In the genomic region with DNA sequence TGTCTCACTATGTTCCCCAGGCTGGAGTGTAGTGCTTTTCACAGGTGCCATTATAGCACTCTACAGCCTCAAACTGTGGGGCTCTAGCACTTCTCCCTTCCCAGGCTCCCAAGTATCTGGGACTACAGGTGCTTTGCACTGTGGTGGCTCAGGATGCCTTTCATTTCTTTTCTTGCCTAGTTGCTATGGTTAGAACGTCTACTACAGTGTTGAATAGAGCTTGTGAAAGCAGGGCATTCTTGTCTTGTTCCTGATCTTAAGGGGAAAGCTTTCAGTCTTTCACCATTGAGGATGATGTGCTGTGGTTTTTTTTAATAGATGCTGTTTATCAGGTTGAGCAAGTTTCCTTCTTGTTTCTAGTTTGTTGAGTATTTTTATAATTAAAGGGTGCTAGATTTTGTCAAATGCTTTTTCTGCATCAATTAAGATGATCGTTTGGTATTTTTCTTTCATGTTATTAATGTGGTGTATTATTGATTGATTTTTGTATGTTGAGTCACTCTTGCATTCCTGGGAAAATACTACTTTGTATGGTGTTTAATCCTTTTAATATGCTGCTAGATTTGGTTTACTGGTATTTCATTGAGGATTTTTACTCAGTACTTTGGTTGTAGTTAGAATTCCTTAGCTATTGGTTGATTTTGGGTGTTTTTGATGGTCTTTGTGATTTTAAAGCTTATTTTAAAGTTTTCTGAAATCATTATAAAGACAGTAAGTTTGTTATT, we compare ENCODE assay signal across 11 cellular contexts. TPM values are rescaled to one million over a fixed set of nuclear protein-coding genes. Genes with fewer than 3 reads are reported as not detected.
A peak's percentile ranks its signal among the peaks of the same experiment; 100 is the strongest.
DNase-seq lines count a peak whose midpoint lies in the region; ATAC-seq and TF ChIP-seq lines count a peak whose summit lies in the region.
"Had no signal": no experiment of that assay in that cellular context is flagged by ENCODE, and none has a peak within 500 bp of the region (broad histone marks: within the 10 kb centered on the region; RNA-seq: fewer than 3 reads in every experiment).

No MANE protein-coding gene starts in this region.

- H3K4me1 Mint-ChIP-seq in MCF 10A (ENCODE audit: insufficient read depth, unreplicated experiment): peaks cover 21% of the 10 kb centered on the region

- no peak for ATAC-seq in Right ventricle myocardium superior (ENCODE audit: poor library complexity)
- ATAC-seq: activated CD8-positive, alpha-beta memory T cell treated with anti-CD3 and anti-CD28 coated beads, Interleukin-2, amount 10 ng/mL, durations not matched to agents 7 days and 5 days had no signal

- peaks cover 77% of the 10 kb centered on the region for H4K20me1 ChIP-seq in SK-N-SH (ENCODE audit: insufficient read depth)

- H3K27ac Mint-ChIP-seq in MCF 10A (ENCODE audit: low read depth, unreplicated experiment): peak overlapping the region; percentile 8

- no peaks in the 10 kb centered on the region for H3K4me1 ChIP-seq in breast epithelium
- peaks cover 0 to 4% of the 10 kb centered on the region in 2 experiments; a peak in 2 of 4 replicates for H3K4me1 ChIP-seq in SK-N-SH (ENCODE audit: control insufficient read depth in 1 of 2, insufficient read depth in 2 of 2, low read depth in 1 of 2, low read length in 1 of 2)
- H3K4me1 ChIP-seq in esophagus squamous epithelium: peaks cover 0 to 66% (median 12%) of the 10 kb centered on the region in 3 donors
- H3K4me1 ChIP-seq in suprapubic skin: peaks cover 31% of the 10 kb centered on the region

- H3K36me3 ChIP-seq in breast epithelium (no peaks in the 10 kb centered on the region), SK-N-SH (replicated peaks in 1 of 2; ENCODE audit: control insufficient read depth in 1 of 2, insufficient read depth in 2 of 2, low read length in 1 of 2) (peaks cover 0 to under 1% of the 10 kb centered on the region in 2 experiments), esophagus squamous epithelium (peaks cover 0 to 14% (median 0%) of the 10 kb centered on the region in 3 donors), suprapubic skin (peaks cover 7% of the 10 kb centered on the region)

- H3K36me3 Mint-ChIP-seq in MCF 10A (ENCODE audit: insufficient read depth, unreplicated experiment): peaks cover 27% of the 10 kb centered on the region

- no peak for TF ChIP-seq RAD21 in SK-N-SH (IDR thresholded peaks at IDR 0.05; ENCODE audit: low read length)

- intact Hi-C loops in MCF 10A (cut with micrococcal nuclease) (no loop called here), breast epithelium (cut with DNase I; ENCODE audit: low total_unique reads) (loop anchor here (5.0 kb wide), 1 partner anchor 802 kb away; no protein-coding TSS in a partner anchor), esophagus squamous epithelium (cut with DNase I) (no loop called here), Right ventricle myocardium superior (cut with DNase I) (loop anchor here (5.0 kb wide), 1 partner anchor 37 kb away; a partner anchor contains a TSS)

- H3K27ac ChIP-seq in breast epithelium (no peak overlapping the region), SK-N-SH (ENCODE audit: low read depth in 2 of 2, low read length in 1 of 2) (peak overlapping the region in 1 of 2 experiments; percentile 26; a peak in 2 of 4 replicates), esophagus squamous epithelium (peak overlapping the region in 3 of 4 donors; percentile 19 to 52 (median 41)), suprapubic skin (peak overlapping the region; percentile 34)

- TF ChIP-seq POLR2A in breast epithelium (IDR thresholded peaks at IDR 0.05) (no peak), esophagus squamous epithelium (IDR thresholded peaks at IDR 0.05) (no peak), suprapubic skin (IDR thresholded peaks at IDR 0.05) (no peak)

- no peaks in the 10 kb centered on the region for H3K9me2 ChIP-seq in SK-N-SH

- 61% methylated on average over 2 of the region's 2 CpGs for WGBS in SK-N-SH (ENCODE audit: low lambda C conversion rate)
- 14 to 20% methylated on average over 2 of the region's 2 CpGs for WGBS in esophagus squamous epithelium, 2 donors
- WGBS in suprapubic skin: 18% methylated on average over 2 of the region's 2 CpGs

- H3K4me3 ChIP-seq in breast epithelium (no peak overlapping the region), SK-N-SH (ENCODE audit: low read depth in 2 of 2, low read length in 1 of 2) (no peak overlapping the region), esophagus squamous epithelium (no peak overlapping the region), suprapubic skin (no peak overlapping the region)

- no peaks in the 10 kb centered on the region for H3K9me3 ChIP-seq in breast epithelium
- H3K9me3 ChIP-seq in SK-N-SH: no peaks in the 10 kb centered on the region
- no peaks in the 10 kb centered on the region for H3K9me3 ChIP-seq in esophagus squamous epithelium
- no peaks in the 10 kb centered on the region for H3K9me3 ChIP-seq in suprapubic skin

- TF ChIP-seq EP300 in SK-N-SH (IDR thresholded peaks at IDR 0.05; ENCODE audit: borderline replicate concordance in 1 of 2, low read depth in 1 of 2, low read length in 1 of 2) (no peak), suprapubic skin (IDR thresholded peaks at IDR 0.05) (no peak)

- BruUV-seq in MCF 10A (replicated peaks; lab: Mats Ljungman, UMichigan): no TSS peak

- CTCF ChIA-PET in MCF 10A (lab: Yijun Ruan, JAX): interaction anchor here (0.6 to 1.2 kb wide), 3 partner anchors 25 to 72 kb away, joined by 3 read pairs; no protein-coding TSS in a partner anchor
- CTCF ChIA-PET in SK-N-SH (lab: Yijun Ruan, JAX): interaction anchor here (0.7 to 1.2 kb wide), 2 partner anchors 11 kb away, joined by 3 to 4 read pairs; no protein-coding TSS in a partner anchor

- POLR2A ChIA-PET in MCF 10A (lab: Yijun Ruan, JAX) (interaction anchor here (0.6 to 1.3 kb wide), 6 partner anchors 11 to 979 kb away, joined by 3 to 6 read pairs (median 4); a partner anchor contains a TSS), SK-N-SH (lab: Yijun Ruan, JAX) (no interaction called here)

- no peaks in the 10 kb centered on the region for H3K9me3 Mint-ChIP-seq in MCF 10A (ENCODE audit: unreplicated experiment)

- DNase-seq in MCF 10A (ENCODE audit: unreplicated experiment) (no peak), breast epithelium (ENCODE audit: low spot score in 2 of 2) (no peak), SK-N-SH (no peak), esophagus squamous epithelium (lab: John Stamatoyannopoulos, UW) (no peak), suprapubic skin (ENCODE audit: low spot score in 2 of 2) (no peak), Right ventricle myocardium superior (no peak), NCI-H1417 treated with DMSO at 0.1 percent for 48 hours (lab: John Stamatoyannopoulos, UW) (no peak)
- DNase-seq in stimulated activated CD4-positive, alpha-beta T cell treated with anti-CD3 and anti-CD28 coated beads, Interleukin-4, amount 100 ng/mL, for 1 hour: no peak
- DNase-seq: activated CD8-positive, alpha-beta memory T cell treated with anti-CD3 and anti-CD28 coated beads, Interleukin-2, amount 10 ng/mL, durations not matched to agents 7 days and 5 days; C1 segment of cervical spinal cord; small intestine had no signal

- no peak overlapping the region for H2AFZ ChIP-seq in SK-N-SH (ENCODE audit: low read depth)

- peaks cover 7% of the 10 kb centered on the region for H3F3A ChIP-seq in SK-N-SH (replicated peaks; ENCODE audit: insufficient read depth)

- no peaks in the 10 kb centered on the region for H3K27me3 ChIP-seq in breast epithelium
- no peaks in the 10 kb centered on the region for H3K27me3 ChIP-seq in SK-N-SH (ENCODE audit: insufficient read depth)
- no peaks in the 10 kb centered on the region for H3K27me3 ChIP-seq in esophagus squamous epithelium
- H3K27me3 ChIP-seq in suprapubic skin: no peaks in the 10 kb centered on the region

- H3K4me2 ChIP-seq in SK-N-SH: no peak overlapping the region

- H3K4me3 Mint-ChIP-seq in MCF 10A (ENCODE audit: unreplicated experiment): no peak overlapping the region
- H3K4me3 Mint-ChIP-seq: activated CD8-positive, alpha-beta memory T cell treated with anti-CD3 and anti-CD28 coated beads, Interleukin-2, amount 10 ng/mL, durations not matched to agents 7 days and 5 days had no signal

- H3K79me2 ChIP-seq in SK-N-SH (ENCODE audit: insufficient read depth): peaks cover 100% of the 10 kb centered on the region

- no peak overlapping the region for H3K9ac ChIP-seq in SK-N-SH

- H3K27me3 Mint-ChIP-seq in MCF 10A (ENCODE audit: insufficient read depth, unreplicated experiment): no peaks in the 10 kb centered on the region
- H3K27me3 Mint-ChIP-seq: activated CD8-positive, alpha-beta memory T cell treated with anti-CD3 and anti-CD28 coated beads, Interleukin-2, amount 10 ng/mL, durations not matched to agents 7 days and 5 days had no signal

- TF ChIP-seq CTCF in MCF 10A (IDR thresholded peaks at IDR 0.05; ENCODE audit: unreplicated experiment) (no peak), breast epithelium (IDR thresholded peaks at IDR 0.05) (no peak), SK-N-SH (IDR thresholded peaks at IDR 0.05) (no peak), esophagus squamous epithelium (IDR thresholded peaks at IDR 0.05) (no peak), suprapubic skin (IDR thresholded peaks at IDR 0.05) (no peak)

TF ChIP-seq in SK-N-SH, 30 proteins besides CTCF, POLR2A, EP300 and RAD21:
- no peak for TF ChIP-seq SIN3A (IDR thresholded peaks at IDR 0.05; ENCODE audit: borderline replicate concordance, low read depth, low read length)
- peak; percentile 27; the same call in 1 of the 2 replicates for TF ChIP-seq FOSL2 (IDR thresholded peaks at IDR 0.05; ENCODE audit: borderline replicate concordance, low read depth)

RNA-seq across cellular contexts. Expression of a gene that starts 35.6 kb away (rescaled TPM):
- total RNA-seq in MCF 10A (2022): 63.6 and 66.5 TPM in 2 replicates
- 100 to 1,000 TPM in 1 of 3 donors, 10 to 100 TPM in 2; 61.1 to 141 (median 93.1) TPM for total RNA-seq in breast epithelium
- 11.4 and 14.2 TPM in 2 replicates for polyA plus RNA-seq in SK-N-SH (2012; rRNA removed)
- 17.5 and 23.1 TPM in 2 replicates for polyA plus RNA-seq in SK-N-SH (2012; cell fraction: cytosol; rRNA removed)
- polyA plus RNA-seq in SK-N-SH (2012; cell fraction: nucleus; rRNA removed): 10.6 and 23.1 TPM in 2 replicates
- total RNA-seq in esophagus squamous epithelium: 10 to 100 TPM; 27.4 to 64.3 (median 43.2) TPM
- total RNA-seq in suprapubic skin: 10 to 100 TPM; 49.3 to 74.8 (median 62.5) TPM
- 54.0 TPM for total RNA-seq in Right ventricle myocardium superior

Comparison
In these comparisons a context has a peak if more than half of its experiments do, and no peak if none do; other contexts are left out.
1. intact Hi-C loops: an anchor here in breast epithelium (5.0 kb wide) and Right ventricle myocardium superior (5.0 kb wide); none called in MCF 10A and esophagus squamous epithelium.
2. H3K27ac ChIP-seq: peak in esophagus squamous epithelium (3 of 4) and suprapubic skin (single experiment); none in breast epithelium (0 of 2).